In the genomic region with DNA sequence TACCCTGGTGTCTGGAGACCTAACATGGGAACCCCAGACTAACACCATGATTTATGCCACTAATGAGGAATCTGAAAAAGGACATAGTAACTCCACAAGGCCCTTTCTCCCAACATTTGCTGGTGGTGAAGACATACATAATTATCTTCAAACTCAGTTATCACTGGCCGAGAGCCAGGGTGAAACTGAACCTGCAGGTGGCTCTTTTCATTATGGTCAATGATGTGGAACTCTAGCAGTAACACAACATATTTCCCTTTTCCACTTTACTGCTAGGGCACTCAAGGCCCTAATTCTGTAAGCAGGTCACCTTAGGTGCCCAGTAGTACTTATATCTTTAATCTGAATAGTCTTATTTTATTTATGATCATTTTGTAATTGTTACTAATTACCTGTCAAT, we compare ENCODE assay signal across 9 cellular contexts.
DNase-seq lines count a peak whose midpoint lies in the region; ATAC-seq and TF ChIP-seq lines count a peak whose summit lies in the region.
"Had no signal": no experiment of that assay in that cellular context is flagged by ENCODE, and none has a peak within 500 bp of the region (broad histone marks: within the 10 kb centered on the region; RNA-seq: fewer than 3 reads in every experiment).

No MANE protein-coding gene starts in this region.

- H3K36me3 ChIP-seq in gastrocnemius medialis = no peaks in the 10 kb centered on the region

- H3K36me3 Mint-ChIP-seq in activated T-helper 17 cell treated with anti-CD3 and anti-CD28 coated beads, Interleukin-2, amount 50 U/mL, for 72 hours (ENCODE audit: low read depth) = peaks cover under 1% of the 10 kb centered on the region

- peaks cover 34% of the 10 kb centered on the region for H3K4me1 Mint-ChIP-seq in activated T-helper 17 cell treated with anti-CD3 and anti-CD28 coated beads, Interleukin-2, amount 50 U/mL, for 72 hours

- ATAC-seq in GM18519 (IDR thresholded peaks at IDR 0.05; ENCODE audit: low FRiP score, unreplicated experiment) = peak; percentile 67
- ATAC-seq in HG02610 (IDR thresholded peaks at IDR 0.05; ENCODE audit: unreplicated experiment) = peak; percentile 61
- no peak for ATAC-seq in activated T-helper 17 cell treated with anti-CD3 and anti-CD28 coated beads, Interleukin-2, amount 50 U/mL, for 72 hours (replicated peaks)
- ATAC-seq in HG02588 (IDR thresholded peaks at IDR 0.05; ENCODE audit: unreplicated experiment) = no peak
- ATAC-seq in gastrocnemius medialis = no peak
- ATAC-seq: left colon had no signal

- no peaks in the 10 kb centered on the region for H3K9me3 Mint-ChIP-seq in activated T-helper 17 cell treated with anti-CD3 and anti-CD28 coated beads, Interleukin-2, amount 50 U/mL, for 72 hours

- TF ChIP-seq CTCF in gastrocnemius medialis (IDR thresholded peaks at IDR 0.05 in 4 of 5, conservative IDR thresholded peaks at IDR 0.05 in 1 of 5) = no peak

- intact Hi-C loops in gastrocnemius medialis (cut with DNase I; ENCODE audit: low total_unique reads) = no loop called here

- H3K4me3 Mint-ChIP-seq in activated T-helper 17 cell treated with anti-CD3 and anti-CD28 coated beads, Interleukin-2, amount 50 U/mL, for 72 hours = peak overlapping the region; percentile 10
- H3K4me3 Mint-ChIP-seq: T-helper 2 cell treated with Interferon-gamma antibody and Interleukin-4, amounts not matched to agents 5 μg/mL and 100 μg/mL, for 36 hours had no signal

- no peaks in the 10 kb centered on the region for H3K9me3 ChIP-seq in gastrocnemius medialis

- no peaks in the 10 kb centered on the region for H3K27me3 ChIP-seq in gastrocnemius medialis

- DNase-seq in NCI-H146 (lab: John Stamatoyannopoulos, UW) = peak; percentile 81
- no peak for DNase-seq in iPS-NIHi7 (ENCODE audit: extremely low spot score)
- DNase-seq in gastrocnemius medialis = no peak
- DNase-seq: left colon had no signal

- H3K27me3 Mint-ChIP-seq in activated T-helper 17 cell treated with anti-CD3 and anti-CD28 coated beads, Interleukin-2, amount 50 U/mL, for 72 hours = no peaks in the 10 kb centered on the region

- H3K4me3 ChIP-seq in gastrocnemius medialis = no peak overlapping the region

- in situ Hi-C loops in gastrocnemius medialis (cut with MboI; ENCODE audit: low sequenced_read_pairs in 4 of 4) = loop anchor here in 1 of 4 donors (25.0 kb wide), 1 partner anchor 189 kb away; no protein-coding TSS in a partner anchor

- no peak for TF ChIP-seq POLR2A in gastrocnemius medialis (IDR thresholded peaks at IDR 0.05)

- peak overlapping the region; percentile 55 for H3K27ac Mint-ChIP-seq in activated T-helper 17 cell treated with anti-CD3 and anti-CD28 coated beads, Interleukin-2, amount 50 U/mL, for 72 hours

- H3K27ac ChIP-seq in gastrocnemius medialis = no peak overlapping the region

- no peaks in the 10 kb centered on the region for H3K4me1 ChIP-seq in gastrocnemius medialis

Comparison
In these comparisons a context has a peak if more than half of its experiments do, and no peak if none do; other contexts are left out.
1. ATAC-seq: peak in GM18519 (single experiment) and HG02610 (single experiment); none in activated T-helper 17 cell treated with anti-CD3 and anti-CD28 coated beads, Interleukin-2, amount 50 U/mL, for 72 hours (single experiment), HG02588 (single experiment) and gastrocnemius medialis (0 of 2).